9 cellular contexts compared by ENCODE assay signal in genomic region chr6:33692078-33692759, GRCh38. TPM values are rescaled to one million over a fixed set of nuclear protein-coding genes. Genes with fewer than 3 reads are reported as not detected.
DNase-seq lines count a peak whose midpoint lies in the region; ATAC-seq and TF ChIP-seq lines count a peak whose summit lies in the region.
"Had no signal": no experiment of that assay in that cellular context is flagged by ENCODE, and none has a peak within 500 bp of the region (broad histone marks: within the 10 kb centered on the region; RNA-seq: fewer than 3 reads in every experiment).

No MANE protein-coding gene starts in this region.

- H3K4me1 ChIP-seq in HEK293 (ENCODE audit: control insufficient read depth, insufficient read depth, low read length) (peaks cover 3% of the 10 kb centered on the region; the same call in 1 of the 2 replicates), heart left ventricle (peaks cover 15 to 73% (median 61%) of the 10 kb centered on the region in 12 donors), skeletal muscle tissue (ENCODE audit: control insufficient read depth in 3 of 3, insufficient read depth in 3 of 3, low read length in 3 of 3) (peaks cover 63 to 65% (median 63%) of the 10 kb centered on the region in 3 donors), SK-N-SH (ENCODE audit: control insufficient read depth in 1 of 2, insufficient read depth in 2 of 2, low read depth in 1 of 2, low read length in 1 of 2) (peaks cover 31% of the 10 kb centered on the region in 2 experiments; a peak in 3 of 4 replicates)

- H3K4me3 Mint-ChIP-seq in activated CD4-positive, alpha-beta memory T cell treated with anti-CD3 and anti-CD28 coated beads for 36 hours, result no peak overlapping the region

- no peaks in the 10 kb centered on the region for H3K27me3 Mint-ChIP-seq in activated CD4-positive, alpha-beta memory T cell treated with anti-CD3 and anti-CD28 coated beads for 36 hours

- WGBS in heart left ventricle, 4 donors, result 65 to 71% (median 67%) methylated on average over 12 of the region's 12 CpGs
- 95% methylated on average over 11 of the region's 12 CpGs for WGBS in SK-N-SH (ENCODE audit: low lambda C conversion rate)

- H3K27me3 ChIP-seq in heart left ventricle (no peaks in the 10 kb centered on the region), skeletal muscle tissue (ENCODE audit: control insufficient read depth in 3 of 3, insufficient read depth in 3 of 3, low read length in 3 of 3) (no peaks in the 10 kb centered on the region), SK-N-SH (ENCODE audit: insufficient read depth) (no peaks in the 10 kb centered on the region)

- no peak for TF ChIP-seq EP300 in SK-N-SH (IDR thresholded peaks at IDR 0.05; ENCODE audit: borderline replicate concordance in 1 of 2, low read depth in 1 of 2, low read length in 1 of 2)

- no peaks in the 10 kb centered on the region for H3K9me2 ChIP-seq in SK-N-SH

- H3K79me2 ChIP-seq in SK-N-SH (ENCODE audit: insufficient read depth), result no peaks in the 10 kb centered on the region

- DNase-seq in activated CD4-positive, alpha-beta memory T cell treated with anti-CD3 and anti-CD28 coated beads for 36 hours, result no peak
- DNase-seq in heart left ventricle (peak in 4 of 5 donors; percentile 57 to 82 (median 66)), GM19238 (ENCODE audit: insufficient read length, low spot score) (no peak), HK-2 (ENCODE audit: unreplicated experiment) (no peak), SK-N-SH (no peak), hepatic stellate cell (ENCODE audit: low spot score) (no peak)

- TF ChIP-seq RAD21 in SK-N-SH (IDR thresholded peaks at IDR 0.05; ENCODE audit: low read length), result no peak

- peaks cover 70% of the 10 kb centered on the region for H3K36me3 Mint-ChIP-seq in activated CD4-positive, alpha-beta memory T cell treated with anti-CD3 and anti-CD28 coated beads for 36 hours

- H3K4me3 ChIP-seq in HEK293 (ENCODE audit: low read depth, low read length), result no peak overlapping the region
- H3K4me3 ChIP-seq in heart left ventricle, result no peak overlapping the region
- peak overlapping the region in 2 of 3 donors; percentile 30 to 65 for H3K4me3 ChIP-seq in skeletal muscle tissue (ENCODE audit: low read length in 3 of 3)
- no peak overlapping the region for H3K4me3 ChIP-seq in SK-N-SH (ENCODE audit: low read depth in 2 of 2, low read length in 1 of 2)

- peaks cover 7% of the 10 kb centered on the region for H3F3A ChIP-seq in SK-N-SH (replicated peaks; ENCODE audit: insufficient read depth)

- peak overlapping the region; percentile 97 for H3K27ac Mint-ChIP-seq in activated CD4-positive, alpha-beta memory T cell treated with anti-CD3 and anti-CD28 coated beads for 36 hours

- H3K9me3 ChIP-seq in HEK293 (ENCODE audit: control insufficient read depth, insufficient read depth, low read depth, low read length), result no peaks in the 10 kb centered on the region
- no peaks in the 10 kb centered on the region for H3K9me3 ChIP-seq in heart left ventricle
- H3K9me3 ChIP-seq in skeletal muscle tissue (ENCODE audit: control insufficient read depth in 3 of 3, low read length in 3 of 3), result no peaks in the 10 kb centered on the region
- no peaks in the 10 kb centered on the region for H3K9me3 ChIP-seq in SK-N-SH

- H3K27ac ChIP-seq in HEK293 (ENCODE audit: extremely low read depth, low read depth, low read length), result no peak overlapping the region
- H3K27ac ChIP-seq in heart left ventricle, result peak overlapping the region; percentile 65 to 94 (median 82)
- H3K27ac ChIP-seq in skeletal muscle tissue (ENCODE audit: low read depth, low read length), result peak overlapping the region; percentile 70
- no peak overlapping the region for H3K27ac ChIP-seq in SK-N-SH (ENCODE audit: low read depth in 2 of 2, low read length in 1 of 2)

- intact Hi-C loops in activated CD4-positive, alpha-beta memory T cell treated with anti-CD3 and anti-CD28 coated beads for 36 hours (cut with micrococcal nuclease), result loop anchor here (5.0 to 10.0 kb wide), 2 partner anchors 60 to 277 kb away; partner anchors contain the start of genes CUTA and PHF1
- intact Hi-C loops in heart left ventricle (cut with DNase I), result no loop called here

- peak overlapping the region; percentile 48 to 84 (median 77) for H3K9ac ChIP-seq in skeletal muscle tissue (ENCODE audit: low read depth in 1 of 3, low read length in 3 of 3)
- no peak overlapping the region for H3K9ac ChIP-seq in SK-N-SH

- POLR2A ChIA-PET in HEK293 (lab: Yijun Ruan, JAX), result interaction anchor here (1.2 kb wide), 1 partner anchor 19 kb away, joined by 7 read pairs; the partner anchor contains the start of gene UQCC2
- POLR2A ChIA-PET in activated CD4-positive, alpha-beta memory T cell treated with anti-CD3 and anti-CD28 coated beads for 36 hours (lab: Charles Lee), result no interaction called here
- POLR2A ChIA-PET in SK-N-SH (lab: Yijun Ruan, JAX), result no interaction called here

- H3K9me3 Mint-ChIP-seq in activated CD4-positive, alpha-beta memory T cell treated with anti-CD3 and anti-CD28 coated beads for 36 hours, result no peaks in the 10 kb centered on the region

- H3K4me1 Mint-ChIP-seq in activated CD4-positive, alpha-beta memory T cell treated with anti-CD3 and anti-CD28 coated beads for 36 hours (ENCODE audit: low read depth), result peaks cover 64% of the 10 kb centered on the region

- no peak overlapping the region for H2AFZ ChIP-seq in SK-N-SH (ENCODE audit: low read depth)

- no peaks in the 10 kb centered on the region for H4K20me1 ChIP-seq in SK-N-SH (ENCODE audit: insufficient read depth)

- no peak for TF ChIP-seq POLR2A in heart left ventricle (IDR thresholded peaks at IDR 0.05)

- peaks cover 0 to 82% of the 10 kb centered on the region in 2 experiments; a peak in 1 of 3 replicates for H3K36me3 ChIP-seq in HEK293 (ENCODE audit: control insufficient read depth in 2 of 2, insufficient read depth in 1 of 2, low read length in 2 of 2)
- H3K36me3 ChIP-seq in heart left ventricle, result peaks cover 0 to 72% (median 43%) of the 10 kb centered on the region in 9 donors
- peaks cover 3 to 20% (median 19%) of the 10 kb centered on the region in 3 donors for H3K36me3 ChIP-seq in skeletal muscle tissue (ENCODE audit: control insufficient read depth in 3 of 3, insufficient read depth in 3 of 3, low read length in 3 of 3)
- H3K36me3 ChIP-seq in SK-N-SH (replicated peaks in 1 of 2; ENCODE audit: control insufficient read depth in 1 of 2, insufficient read depth in 2 of 2, low read length in 1 of 2), result peaks cover 5 to 9% of the 10 kb centered on the region in 2 experiments

- TF ChIP-seq CTCF in HEK293 (tag by site-specific recombination; IDR thresholded peaks at IDR 0.05) (no peak), heart left ventricle (IDR thresholded peaks at IDR 0.05) (peak in 1 of 12 donors; percentile 8), SK-N-SH (IDR thresholded peaks at IDR 0.05) (no peak)

- peak; percentile 10 to 57 (median 51) for ATAC-seq in heart left ventricle

- H3K4me2 ChIP-seq in SK-N-SH, result no peak overlapping the region

- CTCF ChIA-PET in HEK293 (lab: Yijun Ruan, JAX), result interaction anchor here (1.3 to 3.9 kb wide), 2 partner anchors 9 to 102 kb away, joined by 4 to 29 read pairs; no protein-coding TSS in a partner anchor
- CTCF ChIA-PET in activated CD4-positive, alpha-beta memory T cell treated with anti-CD3 and anti-CD28 coated beads for 36 hours (lab: Charles Lee), result interaction anchor here (1.4 kb wide), 1 partner anchor 102 kb away, joined by 3 read pairs; no protein-coding TSS in a partner anchor
- CTCF ChIA-PET in SK-N-SH (lab: Yijun Ruan, JAX), result interaction anchor here (0.7 to 2.9 kb wide), 8 partner anchors 8 to 112 kb away, joined by 3 to 14 read pairs (median 4); partner anchors contain the start of genes BAK1 and UQCC2

TF ChIP-seq in HEK293, 187 proteins besides CTCF, POLR2A, EP300 and RAD21 (continues in another document):
- TF ChIP-seq ZNF561 (tag by site-specific recombination; IDR thresholded peaks at IDR 0.05; ENCODE audit: borderline replicate concordance) (no peak), SCRT2 (tag by site-specific recombination; IDR thresholded peaks at IDR 0.05) (0 out of 2 replicates have a peak, but pooled peaks have one; percentile 16), ZFHX2 (tag by site-specific recombination; conservative IDR thresholded peaks at IDR 0.05) (no peak; the same call in 1 of the 2 replicates), ZNF600 (tag by site-specific recombination; IDR thresholded peaks at IDR 0.05) (peak; percentile 44; the same call in 1 of the 2 replicates)

TF ChIP-seq in SK-N-SH, 30 proteins besides CTCF, POLR2A, EP300 and RAD21 (continues in another document):
- TF ChIP-seq GATA2 (CRISPR knock-in tag; IDR thresholded peaks at IDR 0.05), result no peak
- TF ChIP-seq MXI1 (IDR thresholded peaks at IDR 0.05; ENCODE audit: low read depth, low read length), result no peak
- TF ChIP-seq RXRA (IDR thresholded peaks at IDR 0.05; ENCODE audit: borderline replicate concordance, low read depth), result no peak
- no peak for TF ChIP-seq FOXM1 (IDR thresholded peaks at IDR 0.05; ENCODE audit: low read depth)
- no peak for TF ChIP-seq TAF1 (IDR thresholded peaks at IDR 0.05; ENCODE audit: borderline replicate concordance, low read depth, low read length)
- TF ChIP-seq USF2 (IDR thresholded peaks at IDR 0.05; ENCODE audit: borderline replicate concordance, low read depth, low read length), result no peak
- TF ChIP-seq MAX (IDR thresholded peaks at IDR 0.05; ENCODE audit: low read depth), result no peak
- TF ChIP-seq CHD2 (IDR thresholded peaks at IDR 0.05; ENCODE audit: low read length, partially characterized antibody), result no peak

RNA-seq across cellular contexts. Expression of gene UQCC2, which starts 19.3 kb away (rescaled TPM):
- total RNA-seq in activated CD4-positive, alpha-beta memory T cell treated with anti-CD3 and anti-CD28 coated beads for 36 hours, result 100 to 1,000 TPM; 157 to 160 TPM
- total RNA-seq in heart left ventricle (100 to 1,000 TPM in 8 of 9 donors, 10 to 100 TPM in 1; 88.5 to 298 (median 195) TPM), skeletal muscle tissue (26.1 TPM)
- polyA plus RNA-seq in heart left ventricle (100 to 1,000 TPM; 123 to 496 TPM), SK-N-SH (2012; rRNA removed) (49.8 and 59.0 TPM in 2 replicates)
- polyA plus RNA-seq in SK-N-SH (2012; cell fraction: cytosol; rRNA removed), result 43.2 and 47.9 TPM in 2 replicates
- polyA plus RNA-seq in SK-N-SH (2012; cell fraction: nucleus; rRNA removed), result 37.4 and 42.0 TPM in 2 replicates

RNA-seq across cellular contexts. Expression of gene IP6K3, which starts 54.5 kb away (rescaled TPM):
- total RNA-seq in activated CD4-positive, alpha-beta memory T cell treated with anti-CD3 and anti-CD28 coated beads for 36 hours, result not detected
- total RNA-seq in heart left ventricle, result 10 to 100 TPM; 11.7 to 72.4 (median 30.8) TPM
- polyA plus RNA-seq in heart left ventricle, result 10 to 100 TPM; 16.9 to 59.2 TPM
- total RNA-seq in skeletal muscle tissue, result 13.6 TPM
- polyA plus RNA-seq in SK-N-SH (2012; rRNA removed), result 0.13 and 0.21 TPM in 2 replicates
- 0.07 and 0.08 TPM in 2 replicates for polyA plus RNA-seq in SK-N-SH (2012; cell fraction: cytosol; rRNA removed)
- polyA plus RNA-seq in SK-N-SH (2012; cell fraction: nucleus; rRNA removed), result 0.18 and 0.32 TPM in 2 replicates
- total RNA-seq: NCI-H460 had no signal

Comparison
In these comparisons a context has a peak if more than half of its experiments do, and no peak if none do; other contexts are left out.
1. H3K27ac ChIP-seq: peak in heart left ventricle (12 of 12) and skeletal muscle tissue (single experiment); none in HEK293 (single experiment) and SK-N-SH (0 of 2).
2. H3K4me3 ChIP-seq: peak in skeletal muscle tissue (2 of 3); none in HEK293 (single experiment), heart left ventricle (0 of 12) and SK-N-SH (0 of 2).
3. DNase-seq: peak in heart left ventricle (4 of 5); none in activated CD4-positive, alpha-beta memory T cell treated with anti-CD3 and anti-CD28 coated beads for 36 hours (single experiment), GM19238 (single experiment), HK-2 (single experiment), SK-N-SH (single experiment) and hepatic stellate cell (single experiment).
4. RNA of gene IP6K3, which starts 54.5 kb away (total RNA-seq): 11.7 to 72.4 TPM in heart left ventricle and 13.6 TPM in skeletal muscle tissue (single experiment); not detected in activated CD4-positive, alpha-beta memory T cell treated with anti-CD3 and anti-CD28 coated beads for 36 hours; every median in the first group is over 10 times any median in the second.